8 cellular contexts compared by ENCODE assay signal in genomic region chr6:160534050-160534696, GRCh38.
DNase-seq lines count a peak whose midpoint lies in the region; ATAC-seq and TF ChIP-seq lines count a peak whose summit lies in the region.

No MANE protein-coding gene starts in this region.

- H2BK120ac ChIP-seq in H9 (ENCODE audit: low read depth, low read length, poor library complexity, severe bottlenecking), result no peak overlapping the region

- WGBS in H9 (ENCODE audit: extremely low coverage, insufficient read length, low lambda C conversion rate), result no CpG with 5 or more reads among the region's 9 CpGs
- 25% methylated on average over 5 of the region's 9 CpGs for WGBS in right lobe of liver (ENCODE audit: insufficient coverage, low coverage, low lambda C conversion rate, missing lambda C conversion rate)

- H2BK5ac ChIP-seq in H9 (ENCODE audit: insufficient read length, low read length), result no peak overlapping the region

- no peak overlapping the region for H4K5ac ChIP-seq in H9 (ENCODE audit: insufficient read length, low read depth, low read length)

- H2BK15ac ChIP-seq in H9 (ENCODE audit: low read depth, low read length), result no peak overlapping the region

- H3K4me3 Mint-ChIP-seq in H9, result no peak overlapping the region

- no peak overlapping the region for H3K18ac ChIP-seq in H9 (ENCODE audit: insufficient read length, low read depth, low read length)

- ATAC-seq in right lobe of liver, result peak; percentile 79 to 91 (median 85)

- no peak overlapping the region for H4K8ac ChIP-seq in H9 (replicated peaks; ENCODE audit: insufficient read length, low read depth, low read length)

- H3F3A ChIP-seq in Loucy (ENCODE audit: low read depth), result no peaks in the 10 kb centered on the region

- H3K9me3 ChIP-seq in H9 (ENCODE audit: control insufficient read depth, low read depth, low read length) (no peaks in the 10 kb centered on the region), Loucy (ENCODE audit: insufficient read depth, low read depth, low read length) (no peaks in the 10 kb centered on the region), right lobe of liver (no peaks in the 10 kb centered on the region)

- no peak overlapping the region for H3K14ac ChIP-seq in H9 (ENCODE audit: insufficient read depth, low read length)

- 0 out of 7 replicates have a peak, but pooled peaks cover 0 to 2% (median 0%) of the 10 kb centered on the region in 3 experiments for H3K36me3 Mint-ChIP-seq in H9 (ENCODE audit: insufficient read depth in 1 of 3, low read depth in 3 of 3)

- no peak overlapping the region for H3K27ac ChIP-seq in H9 (ENCODE audit: insufficient read length, low read depth, low read length)
- H3K27ac ChIP-seq in right lobe of liver, result no peak overlapping the region

- no peak overlapping the region for H2BK12ac ChIP-seq in H9 (ENCODE audit: insufficient read length, low read depth, low read length)

- peak; percentile 90 for TF ChIP-seq CTCF in GM12873 (IDR thresholded peaks at IDR 0.05; ENCODE audit: insufficient read depth, low read depth, low read length, missing control alignments)
- TF ChIP-seq CTCF in H9 (conservative IDR thresholded peaks at IDR 0.05), result peak; percentile 95
- TF ChIP-seq CTCF in Loucy (conservative IDR thresholded peaks at IDR 0.05; ENCODE audit: low read length), result peak; percentile 97
- peak; percentile 85 to 92 (median 90) for TF ChIP-seq CTCF in right lobe of liver (IDR thresholded peaks at IDR 0.05)

- H3K4me3 ChIP-seq in Loucy (ENCODE audit: low read length, poor library complexity, severe bottlenecking), result no peak overlapping the region
- H3K4me3 ChIP-seq in right lobe of liver, result no peak overlapping the region

- H4K20me1 ChIP-seq in H9 (ENCODE audit: control insufficient read depth, insufficient read depth, insufficient read length) (no peaks in the 10 kb centered on the region), Loucy (ENCODE audit: insufficient read depth, low read length, poor library complexity, severe bottlenecking) (no peaks in the 10 kb centered on the region)

- TF ChIP-seq POLR2A in right lobe of liver (IDR thresholded peaks at IDR 0.05), result no peak

- no peak overlapping the region for H3K4ac ChIP-seq in H9 (ENCODE audit: low read depth, low read length)

- H3K9ac ChIP-seq in H9 (ENCODE audit: extremely low read depth, insufficient read length, low read length), result no peak overlapping the region
- H3K9ac ChIP-seq in Loucy (ENCODE audit: low read depth, low read length, poor library complexity, severe bottlenecking), result no peak overlapping the region

- H3K79me1 ChIP-seq in H9 (ENCODE audit: insufficient read depth, low read depth, low read length, poor library complexity, severe bottlenecking), result no peaks in the 10 kb centered on the region

- no peaks in the 10 kb centered on the region for H3K23me2 ChIP-seq in H9 (ENCODE audit: insufficient read length, low read depth, low read length, poor library complexity, severe bottlenecking)

- H2AK5ac ChIP-seq in H9 (ENCODE audit: insufficient read length, low read length), result no peak overlapping the region

- no peak overlapping the region for H3T11ph ChIP-seq in H9 (ENCODE audit: low read length)

- H3K79me2 ChIP-seq in H9 (ENCODE audit: insufficient read depth, low read length) (no peaks in the 10 kb centered on the region), Loucy (ENCODE audit: insufficient read depth, low read length) (no peaks in the 10 kb centered on the region)

- H3K9me3 Mint-ChIP-seq in H9, result peaks cover 2 to 4% of the 10 kb centered on the region in 2 experiments

- H3K27me3 ChIP-seq in H9 (ENCODE audit: insufficient read depth, low read length) (no peaks in the 10 kb centered on the region), Loucy (ENCODE audit: insufficient read depth, low read length, poor library complexity, severe bottlenecking) (no peaks in the 10 kb centered on the region), right lobe of liver (no peaks in the 10 kb centered on the region)

- no peak overlapping the region for H3K23ac ChIP-seq in H9 (ENCODE audit: insufficient read length, low read depth, low read length)

- H3K27ac Mint-ChIP-seq in H9, result no peak overlapping the region

- DNase-seq in H9 (peak; percentile 79), dermis blood vessel endothelial cell (peak; percentile 66), right lobe of liver (peak in 1 of 3 donors; percentile 27), occipital lobe (lab: John Stamatoyannopoulos, UW) (no peak)
- DNase-seq in activated CD4-positive, alpha-beta T cell treated with anti-CD3 and anti-CD28 coated beads for 4 hours, result peak; percentile 43 to 64
- peak; percentile 45 for DNase-seq in stimulated activated CD8-positive, alpha-beta memory T cell treated with anti-CD3 and anti-CD28 coated beads, Interleukin-15, amount 100 ng/mL, for 1 hour (ENCODE audit: low read depth)

- H3K9me2 ChIP-seq in Loucy (replicated peaks; ENCODE audit: low read depth, low read length), result no peaks in the 10 kb centered on the region

- H3K4me1 ChIP-seq in H9 (ENCODE audit: insufficient read depth, low read length) (peaks cover 2% of the 10 kb centered on the region; the same call in 1 of the 2 replicates), Loucy (ENCODE audit: insufficient read depth, low read length, poor library complexity, severe bottlenecking) (no peaks in the 10 kb centered on the region), right lobe of liver (peaks cover 0 to 8% (median 0%) of the 10 kb centered on the region in 4 donors)

- H2BK20ac ChIP-seq in H9 (ENCODE audit: low read depth, low read length, poor library complexity, severe bottlenecking), result no peak overlapping the region

- peak overlapping the region; percentile 98 for H2AFZ ChIP-seq in H9 (ENCODE audit: low read length)
- no peak overlapping the region for H2AFZ ChIP-seq in Loucy (ENCODE audit: low read length)

- no peak overlapping the region for H3K56ac ChIP-seq in H9 (ENCODE audit: insufficient read length, low read depth, low read length)

- intact Hi-C loops in right lobe of liver (cut with DNase I), result no loop called here

- H3K4me1 Mint-ChIP-seq in H9, result no peaks in the 10 kb centered on the region

- H3K4me2 ChIP-seq in H9 (ENCODE audit: insufficient read depth, insufficient read length, low read length) (peak overlapping the region; percentile 70), Loucy (ENCODE audit: low read depth, low read length, poor library complexity, severe bottlenecking) (no peak overlapping the region)

- H3K36me3 ChIP-seq in Loucy (ENCODE audit: insufficient read depth, low read length), result no peaks in the 10 kb centered on the region
- peaks cover 0 to 53% (median 1%) of the 10 kb centered on the region in 4 donors for H3K36me3 ChIP-seq in right lobe of liver

- peaks cover 9% of the 10 kb centered on the region for H3K27me3 Mint-ChIP-seq in H9 (ENCODE audit: low read depth)

- no peak overlapping the region for H4K91ac ChIP-seq in H9 (ENCODE audit: insufficient read length, low read depth, low read length)
